14 cellular contexts compared by ENCODE assay signal in genomic region chr14:61106627-61107147, GRCh38.
A peak's percentile ranks its signal among the peaks of the same experiment; 100 is the strongest.
DNase-seq lines count a peak whose midpoint lies in the region; ATAC-seq and TF ChIP-seq lines count a peak whose summit lies in the region.
"Had no signal": no experiment of that assay in that cellular context is flagged by ENCODE, and none has a peak within 500 bp of the region (broad histone marks: within the 10 kb centered on the region; RNA-seq: fewer than 3 reads in every experiment).

No MANE protein-coding gene starts in this region.

- no peak for DNase-seq in AG04450 (ENCODE audit: low read depth, low spot score)
- no peak for DNase-seq in RWPE2 (ENCODE audit: low spot score)
- DNase-seq in fibroblast of the aortic adventitia (ENCODE audit: low read depth), result no peak
- no peak for DNase-seq in stimulated activated CD8-positive, alpha-beta memory T cell treated with anti-CD3 and anti-CD28 coated beads, Interleukin-4, amount 100 ng/mL, for 48 hours
- no peak for DNase-seq in left colon
- DNase-seq: activated T-cell treated with anti-CD3 and anti-CD28 coated beads, Interleukin-2, amount 50 U/mL, for 24 hours; CD8-positive, alpha-beta T cell; foreskin melanocyte; NCI-H2081 treated with DMSO at 0.1 percent for 48 hours had no signal

- no peak overlapping the region for H3K27ac ChIP-seq in AG04450 (ENCODE audit: low read depth, low read length)
- no peak overlapping the region for H3K27ac ChIP-seq in RWPE2 (ENCODE audit: poor library complexity, severe bottlenecking)
- H3K27ac ChIP-seq: left ventricle myocardium inferior had no signal

- ATAC-seq in RWPE2 (ENCODE audit: low read depth) (no peak), GM18868 (IDR thresholded peaks at IDR 0.05; ENCODE audit: unreplicated experiment) (no peak), GM21619 (IDR thresholded peaks at IDR 0.05; ENCODE audit: unreplicated experiment) (no peak), left colon (no peak)
- ATAC-seq: CD8-positive, alpha-beta T cell; Panc1 had no signal

- CTCF ChIA-PET in AG04450 (lab: Charles Lee), result no interaction called here

- no peaks in the 10 kb centered on the region for H3K36me3 ChIP-seq in RWPE2 (ENCODE audit: low read depth)
- H3K36me3 ChIP-seq: left ventricle myocardium inferior had no signal

- peaks cover 3% of the 10 kb centered on the region; the same call in 1 of the 2 replicates for H3K9me3 ChIP-seq in AG04450 (ENCODE audit: control insufficient read depth, insufficient read depth, low read length)
- H3K9me3 ChIP-seq in RWPE2 (ENCODE audit: severe bottlenecking), result no peaks in the 10 kb centered on the region
- H3K9me3 ChIP-seq: left ventricle myocardium inferior had no signal

- TF ChIP-seq CTCF in AG04450 (IDR thresholded peaks at IDR 0.05; ENCODE audit: low read depth, low read length) (peak; percentile 28), GM12875 (IDR thresholded peaks at IDR 0.05; ENCODE audit: borderline replicate concordance, insufficient read depth, low read depth, low read length) (peak; percentile 43; the same call in 1 of the 2 replicates), RWPE2 (IDR thresholded peaks at IDR 0.05; ENCODE audit: poor library complexity, severe bottlenecking) (peak; percentile 49), fibroblast of the aortic adventitia (IDR thresholded peaks at IDR 0.05; ENCODE audit: insufficient read depth, low read length) (peak; percentile 12)

- H3K4me3 ChIP-seq in AG04450 (ENCODE audit: low read depth, low read length), result no peak overlapping the region
- H3K4me3 ChIP-seq in GM12875 (ENCODE audit: low read depth, low read length), result no peak overlapping the region
- no peak overlapping the region for H3K4me3 ChIP-seq in RWPE2 (ENCODE audit: severe bottlenecking)
- H3K4me3 ChIP-seq in fibroblast of the aortic adventitia (ENCODE audit: low read depth, low read length), result no peak overlapping the region
- H3K4me3 ChIP-seq: left ventricle myocardium inferior had no signal

- intact Hi-C loops in left colon (cut with DNase I, micrococcal nuclease), result no loop called here

- POLR2A ChIA-PET in AG04450 (lab: Yijun Ruan, JAX), result no interaction called here

- peaks cover 26% of the 10 kb centered on the region for H3K4me1 ChIP-seq in RWPE2 (ENCODE audit: insufficient read depth, poor library complexity, severe bottlenecking)

- H3K27me3 ChIP-seq in AG04450 (ENCODE audit: control insufficient read depth, insufficient read depth, low read length), result no peaks in the 10 kb centered on the region
- H3K27me3 ChIP-seq in RWPE2 (ENCODE audit: insufficient read depth, poor library complexity, severe bottlenecking), result no peaks in the 10 kb centered on the region
